Comparison of ENCODE assay signal across 13 cellular contexts in the genomic region with DNA sequence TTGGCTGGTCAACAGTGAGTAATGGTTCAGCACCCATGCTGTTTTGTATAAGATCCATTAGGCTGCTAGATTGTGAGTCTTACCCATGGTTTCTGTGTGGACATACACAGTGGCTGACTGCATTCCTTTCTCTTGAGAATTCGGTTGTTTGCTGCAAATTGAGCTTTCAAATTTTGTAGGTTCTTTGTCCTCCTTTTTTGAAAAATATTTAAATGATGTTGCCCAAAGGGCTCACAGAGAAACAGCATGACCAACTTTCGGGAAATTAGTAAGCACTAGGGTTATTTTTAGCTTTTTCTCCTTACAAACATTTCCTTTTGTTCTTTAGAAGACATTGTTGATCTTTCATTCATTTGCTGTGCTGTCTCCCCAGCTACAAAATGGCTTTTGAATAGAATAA.
A peak's percentile ranks its signal among the peaks of the same experiment; 100 is the strongest.
DNase-seq lines count a peak whose midpoint lies in the region; ATAC-seq and TF ChIP-seq lines count a peak whose summit lies in the region.
"Had no signal": no experiment of that assay in that cellular context is flagged by ENCODE, and none has a peak within 500 bp of the region (broad histone marks: within the 10 kb centered on the region; RNA-seq: fewer than 3 reads in every experiment).

No MANE protein-coding gene starts in this region.

- no peak overlapping the region for H4K5ac ChIP-seq in IMR-90 (ENCODE audit: low read depth, low read length)

- no TSS peak for BruUV-seq in IMR-90 (replicated peaks; lab: Mats Ljungman, UMichigan)

- dilution Hi-C loops in IMR-90 (cut with HindIII; ENCODE audit: low sequenced_read_pairs, unreplicated experiment), result no loop called here

- peaks cover 2% of the 10 kb centered on the region; the same call in 1 of the 2 replicates for H3K9me3 ChIP-seq in IMR-90 (ENCODE audit: control insufficient read depth, insufficient read depth, low read length)
- no peaks in the 10 kb centered on the region for H3K9me3 ChIP-seq in gastroesophageal sphincter
- H3K9me3 ChIP-seq: adrenal gland had no signal

- no peak overlapping the region for H3K4me3 ChIP-seq in IMR-90 (ENCODE audit: insufficient read depth, low read depth, low read length)
- H3K4me3 ChIP-seq in gastroesophageal sphincter, result no peak overlapping the region
- H3K4me3 ChIP-seq: adrenal gland had no signal

- peaks cover 1% of the 10 kb centered on the region for H3K36me3 ChIP-seq in IMR-90 (ENCODE audit: control insufficient read depth, insufficient read depth, low read length)
- H3K36me3 ChIP-seq in gastroesophageal sphincter, result peaks cover 0 to 31% of the 10 kb centered on the region in 2 donors
- H3K36me3 ChIP-seq: adrenal gland had no signal

- H2BK120ac ChIP-seq in IMR-90 (ENCODE audit: low read depth, low read length), result peak overlapping the region; percentile 88; the same call in 1 of the 2 replicates

- H2BK20ac ChIP-seq in IMR-90 (ENCODE audit: low read depth, low read length), result peak overlapping the region; percentile 10; the same call in 1 of the 2 replicates

- no peak for TF ChIP-seq POLR2A in IMR-90 (IDR thresholded peaks at IDR 0.05; ENCODE audit: low read depth, low read length)
- no peak for TF ChIP-seq POLR2A in gastroesophageal sphincter (IDR thresholded peaks at IDR 0.05)

- H3K4me1 ChIP-seq in IMR-90 (ENCODE audit: control insufficient read depth, insufficient read depth, low read length), result peaks cover 11% of the 10 kb centered on the region
- peaks cover 0 to 15% (median 0%) of the 10 kb centered on the region in 3 donors for H3K4me1 ChIP-seq in gastroesophageal sphincter
- H3K4me1 ChIP-seq: adrenal gland had no signal

- H2BK15ac ChIP-seq in IMR-90 (ENCODE audit: low read depth, low read length), result no peak overlapping the region

- intact Hi-C loops in IMR-90 (cut with micrococcal nuclease), result loop anchor here (5.0 kb wide), 2 partner anchors 39 to 126 kb away; a partner anchor contains a TSS

- H4K20me1 ChIP-seq in IMR-90 (ENCODE audit: insufficient read depth, low read length), result no peaks in the 10 kb centered on the region

- no peak for TF ChIP-seq EP300 in gastroesophageal sphincter (IDR thresholded peaks at IDR 0.05)

- ATAC-seq in IMR-90 (ENCODE audit: low read depth), result peak; percentile 91
- no peak for ATAC-seq in gastroesophageal sphincter

- H3K27ac ChIP-seq in IMR-90 (ENCODE audit: insufficient read depth, low read length) (no peak overlapping the region), gastroesophageal sphincter (peak overlapping the region in 1 of 4 donors; percentile 24)

- H2AK9ac ChIP-seq in IMR-90 (replicated peaks; ENCODE audit: low read depth, low read length, poor library complexity), result no peak overlapping the region

- in situ Hi-C loops in IMR-90 (cut with MboI; ENCODE audit: low sequenced_read_pairs), result no loop called here

- POLR2A ChIA-PET in IMR-90 (lab: Charles Lee; ENCODE audit: unreplicated experiment), result interaction anchor here (0.7 to 0.9 kb wide), 2 partner anchors 123 to 125 kb away, joined by 3 to 4 read pairs; a partner anchor contains a TSS

- peak overlapping the region; percentile 70; the same call in 1 of the 2 replicates for H4K91ac ChIP-seq in IMR-90 (ENCODE audit: insufficient read depth, low read depth, low read length)

- peak overlapping the region; percentile 48; the same call in 1 of the 2 replicates for H3K4me2 ChIP-seq in IMR-90 (ENCODE audit: low read depth, low read length)

- H3K56ac ChIP-seq in IMR-90 (ENCODE audit: extremely low read depth, insufficient read depth, low read length), result no peak overlapping the region

- H4K8ac ChIP-seq in IMR-90 (ENCODE audit: low read depth in 2 of 2, low read length in 2 of 2), result peak overlapping the region in 1 of 2 experiments; percentile 2; a peak in 1 of 4 replicates

- H3K9ac ChIP-seq in IMR-90 (ENCODE audit: low read depth, low read length), result no peak overlapping the region

- H3K27me3 ChIP-seq in IMR-90 (ENCODE audit: control insufficient read depth, insufficient read depth, low read length) (no peaks in the 10 kb centered on the region), gastroesophageal sphincter (no peaks in the 10 kb centered on the region)
- H3K27me3 ChIP-seq: adrenal gland had no signal

- DNase-seq in AG08395 (ENCODE audit: low spot score) (peak; percentile 70), IMR-90 (peak; percentile 77), dermis blood vessel endothelial cell (peak; percentile 67), medulla oblongata (ENCODE audit: extremely low spot score) (peak; percentile 90), NCI-H82 (lab: John Stamatoyannopoulos, UW) (no peak), SW 1271 (lab: John Stamatoyannopoulos, UW) (no peak)
- no peak for DNase-seq in activated CD4-positive, alpha-beta T cell treated with anti-CD3 and anti-CD28 coated beads for 1 hour
- DNase-seq: ACHN; activated CD8-positive, alpha-beta memory T cell treated with anti-CD3 and anti-CD28 coated beads, Interleukin-2, amount 50 U/mL, for 48 hours; adrenal gland; DND-41; RPMI8226 had no signal

- H3K18ac ChIP-seq in IMR-90 (ENCODE audit: low read depth, low read length), result peak overlapping the region; percentile 4; the same call in 1 of the 2 replicates

- H3K14ac ChIP-seq in IMR-90 (replicated peaks; ENCODE audit: low read depth, low read length), result no peak overlapping the region

- no peak for TF ChIP-seq RAD21 in IMR-90 (IDR thresholded peaks at IDR 0.05; ENCODE audit: low read length)

- peaks cover 7% of the 10 kb centered on the region for H3K9me1 ChIP-seq in IMR-90 (ENCODE audit: insufficient read depth, low read length)

- no peak overlapping the region for H2AFZ ChIP-seq in IMR-90 (replicated peaks; ENCODE audit: low read length, poor library complexity)

- CTCF ChIA-PET in IMR-90 (lab: Yijun Ruan, JAX), result interaction anchor here (0.6 kb wide), 1 partner anchor 273 kb away, joined by 4 read pairs; no protein-coding TSS in a partner anchor

- peaks cover 2 to 23% of the 10 kb centered on the region in 2 experiments; a peak in 3 of 4 replicates for H3K79me1 ChIP-seq in IMR-90 (ENCODE audit: low read depth in 1 of 2, low read length in 2 of 2)

- whole genome bisulfite sequencing in IMR-90 (ENCODE audit: extremely low coverage in 2 of 2, insufficient read length in 1 of 2), 2 experiments, result no CpG with 5 or more reads among the region's 2 CpGs
- 33 to 60% methylated on average over 2 of the region's 2 CpGs for WGBS in gastroesophageal sphincter (ENCODE audit: low coverage in 1 of 2), 2 donors

- H3K4ac ChIP-seq in IMR-90 (ENCODE audit: low read depth, low read length), result peak overlapping the region; percentile 7; the same call in 1 of the 2 replicates

- 0 out of 2 replicates have a peak overlapping the region, but pooled peaks have one; percentile 45 for H3K23ac ChIP-seq in IMR-90 (ENCODE audit: low read depth, low read length)

- TF ChIP-seq CTCF in IMR-90 (conservative IDR thresholded peaks at IDR 0.05; ENCODE audit: low read depth, low read length) (no peak), gastroesophageal sphincter (IDR thresholded peaks at IDR 0.05) (no peak)

- no peak overlapping the region for H2AK5ac ChIP-seq in IMR-90 (ENCODE audit: low read depth, low read length)

- H2BK5ac ChIP-seq in IMR-90 (ENCODE audit: low read depth, low read length, poor library complexity, severe bottlenecking), result peak overlapping the region; percentile 66

TF ChIP-seq in IMR-90, 13 proteins besides CTCF, POLR2A, EP300 and RAD21:
- no peak for TF ChIP-seq MXI1 (IDR thresholded peaks at IDR 0.05; ENCODE audit: borderline replicate concordance, low read depth, low read length)
- 0 out of 2 replicates have a peak, but pooled peaks have one; percentile 3 for TF ChIP-seq SMC3 (IDR thresholded peaks at IDR 0.05; ENCODE audit: low read depth, low read length)
- TF ChIP-seq NFE2L2 (IDR thresholded peaks at IDR 0.05; ENCODE audit: low read depth, low read length), result no peak

Comparison
In these comparisons a context has a peak if more than half of its experiments do, and no peak if none do; other contexts are left out.
1. DNase-seq: peak in AG08395 (single experiment), IMR-90 (single experiment), dermis blood vessel endothelial cell (single experiment) and medulla oblongata (single experiment); none in NCI-H82 (single experiment), activated CD4-positive, alpha-beta T cell treated with anti-CD3 and anti-CD28 coated beads for 1 hour (single experiment) and SW 1271 (0 of 2).